ENCODE assay signal across 9 cellular contexts in genomic region chr12:100201604-100202423, GRCh38. TPM values are rescaled to one million over a fixed set of nuclear protein-coding genes. Genes with fewer than 3 reads are reported as not detected.
DNase-seq lines count a peak whose midpoint lies in the region; ATAC-seq, FAIRE-seq and TF ChIP-seq lines count a peak whose summit lies in the region.
"Had no signal": no experiment of that assay in that cellular context is flagged by ENCODE, and none has a peak within 500 bp of the region (broad histone marks: within the 10 kb centered on the region; RNA-seq: fewer than 3 reads in every experiment).

No MANE protein-coding gene starts in this region.

- no peak for FAIRE-seq in pancreas (lab: Jason Lieb, UNC)

- H3K36me3 ChIP-seq in Panc1 (ENCODE audit: control insufficient read depth, insufficient read depth, low read length) = no peaks in the 10 kb centered on the region; the same call in none of the 2 replicates
- H3K36me3 ChIP-seq in prostate gland = no peaks in the 10 kb centered on the region
- peaks cover 0 to 3% (median 0%) of the 10 kb centered on the region in 3 donors for H3K36me3 ChIP-seq in pancreas

- intact Hi-C loops in Panc1 (cut with micrococcal nuclease; ENCODE audit: unreplicated experiment) = no loop called here
- intact Hi-C loops in prostate gland (cut with DNase I) = loop anchor here (5.0 kb wide), 1 partner anchor 60 kb away; the partner anchor contains the start of gene BLTP3B
- intact Hi-C loops in pancreas (cut with DNase I) = no loop called here

- no peaks in the 10 kb centered on the region for H3K27me3 ChIP-seq in Panc1 (ENCODE audit: control insufficient read depth, insufficient read depth, low read length)
- no peaks in the 10 kb centered on the region for H3K27me3 ChIP-seq in prostate gland (replicated peaks; ENCODE audit: insufficient read depth)
- no peaks in the 10 kb centered on the region for H3K27me3 ChIP-seq in pancreas

- POLR2A ChIA-PET in Panc1 (lab: Charles Lee) = interaction anchor here (0.6 to 0.7 kb wide), 2 partner anchors 64 to 90 kb away, joined by 3 to 9 read pairs; no protein-coding TSS in a partner anchor

- ATAC-seq in Panc1 (no peak), pancreas (no peak), HG03108 (IDR thresholded peaks at IDR 0.05; ENCODE audit: unreplicated experiment) (no peak)

- H3K4me1 ChIP-seq in Panc1 (ENCODE audit: control insufficient read depth, insufficient read depth, low read length) (peaks cover 8% of the 10 kb centered on the region; the same call in 1 of the 2 replicates), prostate gland (replicated peaks) (peaks cover 3% of the 10 kb centered on the region), pancreas (peaks cover 0 to 10% (median 5%) of the 10 kb centered on the region in 3 donors)

- no peaks in the 10 kb centered on the region for H3K9me3 ChIP-seq in Panc1 (ENCODE audit: control insufficient read depth, insufficient read depth, low read depth, low read length)
- H3K9me3 ChIP-seq in prostate gland = no peaks in the 10 kb centered on the region
- H3K9me3 ChIP-seq in pancreas = no peaks in the 10 kb centered on the region

- H3K4me3 ChIP-seq in GM12864 (ENCODE audit: low read depth, low read length) (peak overlapping the region; percentile 87), Panc1 (ENCODE audit: low read depth in 2 of 2, low read length in 2 of 2) (peak overlapping the region; percentile 64 to 79), prostate gland (peak overlapping the region; percentile 77 to 79), pancreas (peak overlapping the region in 1 of 4 donors; percentile 82)

- 84% methylated on average over 24 of the region's 24 CpGs for WGBS in prostate gland
- 87 to 89% methylated on average over 24 of the region's 24 CpGs for WGBS in pancreas, 2 donors

- DNase-seq in GM12864 (ENCODE audit: low read depth) = no peak
- no peak for DNase-seq in Panc1 (ENCODE audit: low read depth, low spot score)
- DNase-seq in epithelial cell of prostate (ENCODE audit: low read depth, low spot score) = no peak
- DNase-seq in prostate gland (ENCODE audit: low spot score) = no peak
- no peak for DNase-seq in NCI-H2029 (lab: John Stamatoyannopoulos, UW)
- no peak for DNase-seq in pancreas
- no peak for DNase-seq in effector CD8-positive, alpha-beta T cell (lab: John Stamatoyannopoulos, UW)
- DNase-seq: NCI-H2171 had no signal

- no peak for TF ChIP-seq POLR2A in prostate gland (IDR thresholded peaks at IDR 0.05)

- peak overlapping the region; percentile 79 for H3K27ac ChIP-seq in Panc1 (ENCODE audit: low read length)
- peak overlapping the region; percentile 76 for H3K27ac ChIP-seq in epithelial cell of prostate
- H3K27ac ChIP-seq in prostate gland = no peak overlapping the region
- H3K27ac ChIP-seq in pancreas = no peak overlapping the region

- no TSS peak for BruUV-seq in Panc1 (replicated peaks; lab: Mats Ljungman, UMichigan)

- TF ChIP-seq CTCF in GM12864 (IDR thresholded peaks at IDR 0.05; ENCODE audit: low read depth, low read length, missing control alignments) (no peak), Panc1 (IDR thresholded peaks at IDR 0.05) (no peak), prostate gland (IDR thresholded peaks at IDR 0.05) (no peak), pancreas (IDR thresholded peaks at IDR 0.05) (no peak)

- in situ Hi-C loops in Panc1 (cut with HindIII; ENCODE audit: low pct_unique_long_range_greater_than_20kb, low sequenced_read_pairs) = no loop called here

- CTCF ChIA-PET in Panc1 (lab: Charles Lee) = no interaction called here

RNA-seq across cellular contexts. Expression of gene ACTR6, which starts 1.2 kb away (rescaled TPM):
- total RNA-seq in Panc1 (2021; ENCODE audit: unreplicated experiment) (21.2 TPM), prostate gland (10 to 100 TPM; 10.3 to 32.6 TPM), pancreas (10 to 100 TPM in 2 of 6 donors, 1 to 10 TPM in 4; 3.8 to 14.4 (median 7.0) TPM)
- polyA plus RNA-seq in Panc1 (2012; ENCODE audit: insufficient read length) = 9.7 TPM
- polyA plus RNA-seq in pancreas = 10 to 100 TPM in 1 of 2 donors, 1 to 10 TPM in 1; 5.0 to 10.4 TPM

RNA-seq across cellular contexts. Expression of gene BLTP3B, which starts 59.1 kb away (rescaled TPM):
- total RNA-seq in Panc1 (2021; ENCODE audit: unreplicated experiment) (32.2 TPM), prostate gland (10 to 100 TPM; 20.4 to 24.8 TPM), pancreas (10 to 100 TPM in 1 of 6 donors, 1 to 10 TPM in 5; 3.6 to 10.8 (median 5.2) TPM)
- 6.8 TPM for polyA plus RNA-seq in Panc1 (2012; ENCODE audit: insufficient read length)
- polyA plus RNA-seq in pancreas = 1 to 10 TPM; 2.0 to 5.6 TPM

Comparison
In these comparisons a context has a peak if more than half of its experiments do, and no peak if none do; other contexts are left out.
1. H3K27ac ChIP-seq: peak in Panc1 (single experiment) and epithelial cell of prostate (single experiment); none in prostate gland (0 of 2) and pancreas (0 of 4).